In the genomic region with DNA sequence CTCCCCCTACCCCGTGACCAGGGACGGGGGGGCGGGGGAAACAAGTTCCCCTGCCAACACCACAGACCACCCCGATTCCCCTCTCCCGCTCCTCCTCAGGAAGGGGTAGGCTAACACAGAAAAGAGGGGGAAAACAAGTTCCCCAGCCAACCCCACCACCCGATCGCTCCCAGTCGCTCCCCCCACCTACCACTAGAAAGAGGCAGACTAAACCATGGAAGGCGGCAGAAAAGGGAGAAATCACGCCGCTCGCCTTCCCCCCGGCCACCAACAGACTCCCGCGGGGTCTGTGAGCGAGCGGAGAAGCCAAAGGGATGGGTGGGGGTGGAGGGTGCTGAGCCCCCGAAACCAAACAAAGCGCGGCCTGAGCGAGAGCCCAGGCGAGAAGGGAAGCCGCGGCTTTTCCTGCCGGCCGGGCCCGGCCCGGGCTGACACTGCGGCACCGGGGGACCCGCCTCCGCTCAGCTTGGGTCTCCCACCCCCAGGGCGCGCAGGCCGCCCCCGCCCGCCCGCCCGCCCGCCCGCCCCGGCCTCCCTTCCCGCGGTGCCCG, we compare ENCODE assay signal across 8 cellular contexts. TPM values are rescaled to one million over a fixed set of nuclear protein-coding genes. Genes with fewer than 3 reads are reported as not detected.
DNase-seq lines count a peak whose midpoint lies in the region; ATAC-seq, FAIRE-seq and TF ChIP-seq lines count a peak whose summit lies in the region.

No MANE protein-coding gene starts in this region.

- DNase-seq in AG20443 (ENCODE audit: low spot score): peak; percentile 12
- peak; percentile 4 for DNase-seq in NCI-H1092 (lab: John Stamatoyannopoulos, UW)
- peak; percentile 30 for DNase-seq in activated naive CD4-positive, alpha-beta T cell treated with anti-CD3 and anti-CD28 coated beads for 36 hours
- peak; percentile 65 for DNase-seq in Right ventricle myocardium superior
- DNase-seq in pancreas: peak in 4 of 6 donors; percentile 19 to 80 (median 36)
- DNase-seq in pons (ENCODE audit: low spot score): no peak

- whole genome bisulfite sequencing in pancreas, 2 donors: 0% methylated on average over 29 to 45 of the region's 45 CpGs

- no peaks in the 10 kb centered on the region for H3K9me3 Mint-ChIP-seq in activated naive CD4-positive, alpha-beta T cell treated with anti-CD3 and anti-CD28 coated beads for 36 hours

- H3K4me3 Mint-ChIP-seq in activated naive CD4-positive, alpha-beta T cell treated with anti-CD3 and anti-CD28 coated beads for 36 hours: peak overlapping the region; percentile 98

- TF ChIP-seq CTCF in pancreas (IDR thresholded peaks at IDR 0.05): no peak

- H3K27ac ChIP-seq in pancreas: peak overlapping the region; percentile 92 to 99 (median 96)

- no peaks in the 10 kb centered on the region for H3K27me3 ChIP-seq in pancreas

- no peaks in the 10 kb centered on the region for H3K9me3 ChIP-seq in pancreas

- no peaks in the 10 kb centered on the region for H3K36me3 ChIP-seq in pancreas

- H3K4me3 ChIP-seq in pancreas: peak overlapping the region; percentile 64 to 88 (median 78)

- H3K36me3 Mint-ChIP-seq in activated naive CD4-positive, alpha-beta T cell treated with anti-CD3 and anti-CD28 coated beads for 36 hours (ENCODE audit: low read depth): peaks cover 7% of the 10 kb centered on the region

- peaks cover 33% of the 10 kb centered on the region for H3K4me1 Mint-ChIP-seq in activated naive CD4-positive, alpha-beta T cell treated with anti-CD3 and anti-CD28 coated beads for 36 hours (ENCODE audit: low read depth)

- ATAC-seq in GM18868 (IDR thresholded peaks at IDR 0.05; ENCODE audit: unreplicated experiment): peak; percentile 0
- ATAC-seq in Right ventricle myocardium superior (ENCODE audit: poor library complexity): peak; percentile 1
- peak in 3 of 4 donors; percentile 2 to 4 (median 2) for ATAC-seq in pancreas
- no peak for ATAC-seq in HG03139 (IDR thresholded peaks at IDR 0.05; ENCODE audit: unreplicated experiment)

- no peaks in the 10 kb centered on the region for H3K27me3 Mint-ChIP-seq in activated naive CD4-positive, alpha-beta T cell treated with anti-CD3 and anti-CD28 coated beads for 36 hours (ENCODE audit: low read depth)

- CTCF ChIA-PET in activated naive CD4-positive, alpha-beta T cell treated with anti-CD3 and anti-CD28 coated beads for 36 hours (lab: Charles Lee): interaction anchor here (0.9 kb wide), 1 partner anchor 202 kb away, joined by 3 read pairs; no protein-coding TSS in a partner anchor

- FAIRE-seq in pancreas (lab: Jason Lieb, UNC): no peak

- H3K4me1 ChIP-seq in pancreas: peaks cover 0 to 20% (median 18%) of the 10 kb centered on the region in 3 donors

- intact Hi-C loops in activated naive CD4-positive, alpha-beta T cell treated with anti-CD3 and anti-CD28 coated beads for 36 hours (cut with micrococcal nuclease): no loop called here
- intact Hi-C loops in Right ventricle myocardium superior (cut with DNase I): loop anchor here (10.0 kb wide), 3 partner anchors 60 to 200 kb away; partner anchors contain the start of gene MSH6
- intact Hi-C loops in pancreas (cut with DNase I): no loop called here

- peak overlapping the region; percentile 94 for H3K27ac Mint-ChIP-seq in activated naive CD4-positive, alpha-beta T cell treated with anti-CD3 and anti-CD28 coated beads for 36 hours

RNA-seq across cellular contexts. Expression of gene FBXO11, which starts 1.3 kb away (rescaled TPM):
- total RNA-seq in activated naive CD4-positive, alpha-beta T cell treated with anti-CD3 and anti-CD28 coated beads for 36 hours: 10 to 100 TPM; 32.8 to 35.0 TPM
- total RNA-seq in Right ventricle myocardium superior (38.2 TPM), pancreas (10 to 100 TPM; 19.6 to 40.1 (median 24.8) TPM)
- 10 to 100 TPM; 15.2 to 27.6 TPM for polyA plus RNA-seq in pancreas
